Comparison of ENCODE assay signal across 6 cellular contexts in genomic region chr19:14091885-14092462, GRCh38. TPM values are rescaled to one million over a fixed set of nuclear protein-coding genes. Genes with fewer than 3 reads are reported as not detected.
A peak's percentile ranks its signal among the peaks of the same experiment; 100 is the strongest.
DNase-seq lines count a peak whose midpoint lies in the region; ATAC-seq and TF ChIP-seq lines count a peak whose summit lies in the region.

No MANE protein-coding gene starts in this region.

- POLR2A ChIA-PET in activated naive CD8-positive, alpha-beta T cell treated with anti-CD3 and anti-CD28 coated beads, Interleukin-2, amount 10 ng/mL, durations not matched to agents 7 days and 5 days (lab: Charles Lee), result interaction anchor here (0.8 to 1.7 kb wide), 5 partner anchors 10 to 44 kb away, joined by 3 to 12 read pairs (median 4); partner anchors contain the start of genes ASF1B and PRKACA

- peaks cover 31% of the 10 kb centered on the region for H3K36me3 Mint-ChIP-seq in activated naive CD8-positive, alpha-beta T cell treated with anti-CD3 and anti-CD28 coated beads, Interleukin-2, amount 10 ng/mL, durations not matched to agents 7 days and 5 days

- peak; percentile 3 for ATAC-seq in HG02678 (IDR thresholded peaks at IDR 0.05; ENCODE audit: unreplicated experiment)
- ATAC-seq in activated naive CD8-positive, alpha-beta T cell treated with anti-CD3 and anti-CD28 coated beads, Interleukin-2, amount 10 ng/mL, durations not matched to agents 7 days and 5 days (ENCODE audit: low read depth), result peak; percentile 10

- DNase-seq in activated naive CD8-positive, alpha-beta T cell treated with anti-CD3 and anti-CD28 coated beads, Interleukin-2, amount 10 ng/mL, durations not matched to agents 7 days and 5 days, result no peak
- DNase-seq in NCI-H526 (lab: John Stamatoyannopoulos, UW) (no peak), cerebellar cortex (ENCODE audit: low spot score) (no peak)

- H3K4me3 ChIP-seq in mucosa of rectum (ENCODE audit: low read length in 2 of 2), result peak overlapping the region; percentile 82 to 87

- H3K27me3 ChIP-seq in mucosa of rectum (ENCODE audit: control insufficient read depth in 2 of 2, insufficient read depth in 2 of 2, low read length in 2 of 2), result no peaks in the 10 kb centered on the region

- peaks cover 13% of the 10 kb centered on the region for H3K4me1 Mint-ChIP-seq in activated naive CD8-positive, alpha-beta T cell treated with anti-CD3 and anti-CD28 coated beads, Interleukin-2, amount 10 ng/mL, durations not matched to agents 7 days and 5 days

- H3K27ac Mint-ChIP-seq in activated naive CD8-positive, alpha-beta T cell treated with anti-CD3 and anti-CD28 coated beads, Interleukin-2, amount 10 ng/mL, durations not matched to agents 7 days and 5 days, result peak overlapping the region; percentile 99

- peak overlapping the region; percentile 90 to 95 for H3K9ac ChIP-seq in mucosa of rectum (ENCODE audit: low read depth in 1 of 2, low read length in 2 of 2)

- H3K27ac ChIP-seq in C4-2B, result peak overlapping the region; percentile 93
- peak overlapping the region; percentile 92 to 96 for H3K27ac ChIP-seq in mucosa of rectum (ENCODE audit: low read depth in 2 of 2, low read length in 2 of 2)

- H3K36me3 ChIP-seq in mucosa of rectum (ENCODE audit: control insufficient read depth in 2 of 2, insufficient read depth in 2 of 2, low read length in 2 of 2), result peaks cover 13 to 16% of the 10 kb centered on the region in 2 donors

- H3K4me3 Mint-ChIP-seq in activated naive CD8-positive, alpha-beta T cell treated with anti-CD3 and anti-CD28 coated beads, Interleukin-2, amount 10 ng/mL, durations not matched to agents 7 days and 5 days, result peak overlapping the region; percentile 100

- no peak for TF ChIP-seq CTCF in C4-2B (conservative IDR thresholded peaks at IDR 0.05)

- H3K9me3 ChIP-seq in mucosa of rectum (ENCODE audit: control insufficient read depth in 2 of 2, low read length in 2 of 2), result peaks cover 0 to 4% of the 10 kb centered on the region in 2 donors

- no peaks in the 10 kb centered on the region for H3K27me3 Mint-ChIP-seq in activated naive CD8-positive, alpha-beta T cell treated with anti-CD3 and anti-CD28 coated beads, Interleukin-2, amount 10 ng/mL, durations not matched to agents 7 days and 5 days

- peaks cover 6% of the 10 kb centered on the region for H3K9me3 Mint-ChIP-seq in activated naive CD8-positive, alpha-beta T cell treated with anti-CD3 and anti-CD28 coated beads, Interleukin-2, amount 10 ng/mL, durations not matched to agents 7 days and 5 days

- H3K4me1 ChIP-seq in mucosa of rectum (ENCODE audit: control insufficient read depth in 2 of 2, insufficient read depth in 2 of 2, low read length in 2 of 2), result peaks cover 5 to 7% of the 10 kb centered on the region in 2 donors

RNA-seq across cellular contexts. Expression of gene SAMD1, which starts 1.4 kb away (rescaled TPM):
- total RNA-seq in activated naive CD8-positive, alpha-beta T cell treated with anti-CD3 and anti-CD28 coated beads, Interleukin-2, amount 10 ng/mL, durations not matched to agents 7 days and 5 days, result 10 to 100 TPM; 58.3 to 65.6 TPM

RNA-seq across cellular contexts. Expression of gene C19orf67, which starts 6.4 kb away (rescaled TPM):
- total RNA-seq in activated naive CD8-positive, alpha-beta T cell treated with anti-CD3 and anti-CD28 coated beads, Interleukin-2, amount 10 ng/mL, durations not matched to agents 7 days and 5 days, result not detected

RNA-seq across cellular contexts. Expression of gene MISP3, which starts 19.4 kb away (rescaled TPM):
- 1 to 10 TPM; 1.1 to 1.6 TPM for total RNA-seq in activated naive CD8-positive, alpha-beta T cell treated with anti-CD3 and anti-CD28 coated beads, Interleukin-2, amount 10 ng/mL, durations not matched to agents 7 days and 5 days

RNA-seq across cellular contexts. Expression of gene PRKACA, which starts 25.6 kb away (rescaled TPM):
- 10 to 100 TPM; 64.1 to 66.9 TPM for total RNA-seq in activated naive CD8-positive, alpha-beta T cell treated with anti-CD3 and anti-CD28 coated beads, Interleukin-2, amount 10 ng/mL, durations not matched to agents 7 days and 5 days

RNA-seq across cellular contexts. Expression of gene PALM3, which starts 30.1 kb away (rescaled TPM):
- not detected for total RNA-seq in activated naive CD8-positive, alpha-beta T cell treated with anti-CD3 and anti-CD28 coated beads, Interleukin-2, amount 10 ng/mL, durations not matched to agents 7 days and 5 days
